Comparison of ENCODE assay signal across 1 cellular context in genomic region chr20:49278036-49278816, GRCh38.
TF ChIP-seq lines count a peak whose summit lies in the region.

Gene ZNFX1, minus strand, starts transcription at chr20:49278057. Its CDS starts 2,218 bp downstream, at chr20:49275839.

TF ChIP-seq in HepG2, 621 proteins besides CTCF, POLR2A, EP300 and RAD21 (continued from another document and continues in another):
- peak; percentile 97; the same call in 1 of the 2 replicates for TF ChIP-seq MAZ (IDR thresholded peaks at IDR 0.05; ENCODE audit: borderline replicate concordance, low read depth, low read length)
- TF ChIP-seq MAZ (CRISPR knock-in tag; IDR thresholded peaks at IDR 0.05; ENCODE audit: low read depth) = peak; percentile 100
- 0 out of 2 replicates have a peak, but pooled peaks have one; percentile 29 for TF ChIP-seq ZMYM2 (CRISPR knock-in tag; IDR thresholded peaks at IDR 0.05)
- TF ChIP-seq CENPBD1 (CRISPR knock-in tag; IDR thresholded peaks at IDR 0.05; ENCODE audit: borderline replicate concordance, low read depth) = no peak; the same call in 1 of the 2 replicates
- no peak for TF ChIP-seq ZMYM3 (CRISPR knock-in tag; IDR thresholded peaks at IDR 0.05)
- TF ChIP-seq ZNF513 (CRISPR knock-in tag; conservative IDR thresholded peaks at IDR 0.05) = peak; percentile 89
- no peak for TF ChIP-seq NBN (conservative IDR thresholded peaks at IDR 0.05)
- TF ChIP-seq NR2F6 (IDR thresholded peaks at IDR 0.05) = no peak
- peak; percentile 81 for TF ChIP-seq NR2F6 (CRISPR knock-in tag; IDR thresholded peaks at IDR 0.05)
- TF ChIP-seq ZNF512 (CRISPR knock-in tag; IDR thresholded peaks at IDR 0.05) = no peak
- peak; percentile 98 for TF ChIP-seq SMAD3 (CRISPR knock-in tag; IDR thresholded peaks at IDR 0.05)
- peak; percentile 12 for TF ChIP-seq ZFP36 (IDR thresholded peaks at IDR 0.05; ENCODE audit: borderline replicate concordance, low read depth, low read length, partially characterized antibody)
- peak; percentile 76 for TF ChIP-seq FOSL2 (CRISPR knock-in tag; IDR thresholded peaks at IDR 0.05)
- TF ChIP-seq RORA (CRISPR knock-in tag; IDR thresholded peaks at IDR 0.05) = no peak; the same call in 1 of the 2 replicates
- TF ChIP-seq CREBL2 (CRISPR knock-in tag; IDR thresholded peaks at IDR 0.05; ENCODE audit: borderline replicate concordance) = peak; percentile 55; the same call in 1 of the 2 replicates
- TF ChIP-seq FOXO4 (CRISPR knock-in tag; conservative IDR thresholded peaks at IDR 0.05) = peak; percentile 97; the same call in 1 of the 2 replicates
- no peak for TF ChIP-seq ZKSCAN5 (CRISPR knock-in tag; IDR thresholded peaks at IDR 0.05)
- peak; percentile 78; the same call in 1 of the 2 replicates for TF ChIP-seq ZNF83 (CRISPR knock-in tag; IDR thresholded peaks at IDR 0.05; ENCODE audit: borderline replicate concordance)
- peak; percentile 48 for TF ChIP-seq RFX3 (CRISPR knock-in tag; IDR thresholded peaks at IDR 0.05)
- TF ChIP-seq ZNF740 (CRISPR knock-in tag; IDR thresholded peaks at IDR 0.05) = peak; percentile 71
- TF ChIP-seq ZNF761 (CRISPR knock-in tag; conservative IDR thresholded peaks at IDR 0.05) = peak; percentile 98
- no peak; the same call in none of the 2 replicates for TF ChIP-seq ZC3H4 (CRISPR knock-in tag; IDR thresholded peaks at IDR 0.05; ENCODE audit: borderline replicate concordance)
- no peak for TF ChIP-seq KAT2B (IDR thresholded peaks at IDR 0.05; ENCODE audit: borderline replicate concordance, low read depth, low read length)
- TF ChIP-seq CENPX (CRISPR knock-in tag; IDR thresholded peaks at IDR 0.05) = no peak
- TF ChIP-seq DNMT3B (CRISPR knock-in tag; conservative IDR thresholded peaks at IDR 0.05) = peak; percentile 96
- peak; percentile 96 for TF ChIP-seq ZNF335 (CRISPR knock-in tag; IDR thresholded peaks at IDR 0.05)
- peak; percentile 97; the same call in 1 of the 2 replicates for TF ChIP-seq GTF3A (CRISPR knock-in tag; conservative IDR thresholded peaks at IDR 0.05)
- peak; percentile 85 for TF ChIP-seq ZNF263 (CRISPR knock-in tag; IDR thresholded peaks at IDR 0.05)
- TF ChIP-seq BHLHE40 (IDR thresholded peaks at IDR 0.05; ENCODE audit: low read length) = peak; percentile 30
- TF ChIP-seq KLF13 (CRISPR knock-in tag; IDR thresholded peaks at IDR 0.05) = no peak
- TF ChIP-seq HDAC1 (CRISPR knock-in tag; IDR thresholded peaks at IDR 0.05) = peak; percentile 83; the same call in 1 of the 2 replicates
- no peak; the same call in 1 of the 2 replicates for TF ChIP-seq ZFYVE20 (CRISPR knock-in tag; IDR thresholded peaks at IDR 0.05; ENCODE audit: borderline replicate concordance, low read depth)
- peak; percentile 97 for TF ChIP-seq ZNF180 (CRISPR knock-in tag; IDR thresholded peaks at IDR 0.05; ENCODE audit: borderline replicate concordance, low read depth)
- peak; percentile 99 for TF ChIP-seq BRD4 (CRISPR knock-in tag; IDR thresholded peaks at IDR 0.05)
- peak; percentile 95 for TF ChIP-seq AHR (CRISPR knock-in tag; IDR thresholded peaks at IDR 0.05)
- peak; percentile 77; the same call in 1 of the 2 replicates for TF ChIP-seq GZF1 (CRISPR knock-in tag; IDR thresholded peaks at IDR 0.05)
- no peak; the same call in 1 of the 2 replicates for TF ChIP-seq SMC3 (IDR thresholded peaks at IDR 0.05; ENCODE audit: low read length)
- TF ChIP-seq TCF7L2 (IDR thresholded peaks at IDR 0.05; ENCODE audit: low read depth, low read length) = no peak
- no peak; the same call in 1 of the 2 replicates for TF ChIP-seq HDAC6 (IDR thresholded peaks at IDR 0.05; ENCODE audit: low read depth, low read length)
- peak; percentile 98 for TF ChIP-seq SP4 (CRISPR knock-in tag; IDR thresholded peaks at IDR 0.05)
- TF ChIP-seq ZFP36L1 (CRISPR knock-in tag; IDR thresholded peaks at IDR 0.05) = peak; percentile 85
- peak; percentile 97 for TF ChIP-seq ZZZ3 (CRISPR knock-in tag; IDR thresholded peaks at IDR 0.05; ENCODE audit: borderline replicate concordance)
- peak; percentile 61; the same call in 1 of the 2 replicates for TF ChIP-seq ZNF558 (CRISPR knock-in tag; IDR thresholded peaks at IDR 0.05; ENCODE audit: borderline replicate concordance)
- TF ChIP-seq ZNF530 (CRISPR knock-in tag; IDR thresholded peaks at IDR 0.05; ENCODE audit: low read depth) = peak; percentile 88; the same call in 1 of the 2 replicates
- TF ChIP-seq PCBP2 (optimal IDR thresholded peaks at IDR 0.05; ENCODE audit: low read depth, low read length, poor library complexity, severe bottlenecking) = peak; percentile 4
- TF ChIP-seq ZMAT3 (CRISPR knock-in tag; conservative IDR thresholded peaks at IDR 0.05) = peak; percentile 91
- peak; percentile 93 for TF ChIP-seq HOXA3 (CRISPR knock-in tag; IDR thresholded peaks at IDR 0.05)
- peak; percentile 63 for TF ChIP-seq HHEX (CRISPR knock-in tag; IDR thresholded peaks at IDR 0.05)
- TF ChIP-seq ZNF614 (CRISPR knock-in tag; IDR thresholded peaks at IDR 0.05; ENCODE audit: borderline replicate concordance) = peak; percentile 73
- TF ChIP-seq TRAFD1 (CRISPR knock-in tag; IDR thresholded peaks at IDR 0.05; ENCODE audit: borderline replicate concordance) = no peak; the same call in 1 of the 2 replicates
- TF ChIP-seq ZNF772 (CRISPR knock-in tag; IDR thresholded peaks at IDR 0.05) = peak; percentile 99
- TF ChIP-seq STAT5B (CRISPR knock-in tag; IDR thresholded peaks at IDR 0.05) = peak; percentile 99
- peak; percentile 99 for TF ChIP-seq MYC (CRISPR knock-in tag; IDR thresholded peaks at IDR 0.05; ENCODE audit: borderline replicate concordance)
- peak; percentile 93; the same call in 1 of the 2 replicates for TF ChIP-seq ZNF317 (CRISPR knock-in tag; IDR thresholded peaks at IDR 0.05)
- TF ChIP-seq ZNF331 (CRISPR knock-in tag; IDR thresholded peaks at IDR 0.05) = peak; percentile 89
- peak; percentile 66 for TF ChIP-seq ZNF891 (CRISPR knock-in tag; IDR thresholded peaks at IDR 0.05)
- TF ChIP-seq ATAD3A (CRISPR knock-in tag; IDR thresholded peaks at IDR 0.05) = no peak
- TF ChIP-seq TIGD3 (CRISPR knock-in tag; IDR thresholded peaks at IDR 0.05; ENCODE audit: borderline replicate concordance) = 0 out of 2 replicates have a peak, but pooled peaks have one; percentile 47
- TF ChIP-seq ZHX1 (CRISPR knock-in tag; IDR thresholded peaks at IDR 0.05; ENCODE audit: low read depth) = peak; percentile 92
